1 cellular context compared by ENCODE assay signal in the genomic region with DNA sequence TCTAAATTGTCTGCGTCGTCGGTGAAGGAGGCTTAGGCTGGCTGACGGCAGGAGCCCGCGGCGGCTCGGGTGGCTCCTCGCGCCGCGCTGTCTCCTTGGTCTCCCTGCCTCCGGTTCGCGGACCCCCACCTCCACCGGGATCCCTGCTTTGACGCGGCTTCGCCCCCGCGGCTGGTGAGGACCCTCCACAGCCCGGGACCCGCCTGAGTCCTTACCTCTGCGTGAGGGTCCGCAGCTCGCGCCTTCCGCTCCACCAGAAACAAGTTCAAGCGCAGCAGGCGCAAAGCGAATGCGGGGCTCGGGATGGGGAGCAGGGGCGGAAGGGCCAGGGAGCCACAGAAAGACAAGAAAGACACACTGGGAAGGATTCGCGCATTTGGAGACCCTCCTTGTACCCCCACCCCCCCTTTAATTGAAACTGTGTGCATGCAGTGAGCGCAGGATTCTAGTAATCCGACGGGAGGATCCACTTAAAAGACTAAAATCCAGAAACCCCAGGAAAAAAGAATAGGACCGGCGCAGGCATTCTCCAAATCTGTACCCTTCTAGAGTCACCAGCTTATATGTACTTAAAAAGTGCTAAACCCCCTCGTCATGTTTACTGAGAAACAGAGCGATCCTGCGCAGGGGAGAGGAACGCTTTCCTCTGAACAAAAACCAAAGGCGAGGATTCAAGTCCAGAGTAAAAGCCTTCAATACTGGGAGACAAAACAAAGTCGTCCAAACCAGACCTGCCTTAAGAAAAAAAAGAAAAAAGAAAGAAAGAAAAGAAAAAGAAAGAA.
TF ChIP-seq lines count a peak whose summit lies in the region.

No MANE protein-coding gene starts in this region.

TF ChIP-seq in HepG2, 621 proteins besides CTCF, POLR2A, EP300 and RAD21 (continued from another document):
- TF ChIP-seq, protein P1, sequence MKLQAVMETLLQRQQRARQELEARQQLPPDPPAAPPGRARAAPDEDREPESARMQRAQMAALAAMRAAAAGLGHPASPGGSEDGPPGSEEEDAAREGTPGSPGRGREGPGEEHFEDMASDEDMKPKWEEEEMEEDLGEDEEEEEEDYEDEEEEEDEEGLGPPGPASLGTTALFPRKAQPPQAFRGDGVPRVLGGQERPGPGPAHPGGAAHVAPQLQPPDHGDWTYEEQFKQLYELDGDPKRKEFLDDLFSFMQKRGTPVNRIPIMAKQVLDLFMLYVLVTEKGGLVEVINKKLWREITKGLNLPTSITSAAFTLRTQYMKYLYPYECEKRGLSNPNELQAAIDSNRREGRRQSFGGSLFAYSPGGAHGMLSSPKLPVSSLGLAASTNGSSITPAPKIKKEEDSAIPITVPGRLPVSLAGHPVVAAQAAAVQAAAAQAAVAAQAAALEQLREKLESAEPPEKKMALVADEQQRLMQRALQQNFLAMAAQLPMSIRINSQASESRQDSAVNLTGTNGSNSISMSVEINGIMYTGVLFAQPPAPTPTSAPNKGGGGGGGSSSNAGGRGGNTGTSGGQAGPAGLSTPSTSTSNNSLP (IDR thresholded peaks at IDR 0.05; ENCODE audit: low read depth, low read length): no peak
